In the genomic region with DNA sequence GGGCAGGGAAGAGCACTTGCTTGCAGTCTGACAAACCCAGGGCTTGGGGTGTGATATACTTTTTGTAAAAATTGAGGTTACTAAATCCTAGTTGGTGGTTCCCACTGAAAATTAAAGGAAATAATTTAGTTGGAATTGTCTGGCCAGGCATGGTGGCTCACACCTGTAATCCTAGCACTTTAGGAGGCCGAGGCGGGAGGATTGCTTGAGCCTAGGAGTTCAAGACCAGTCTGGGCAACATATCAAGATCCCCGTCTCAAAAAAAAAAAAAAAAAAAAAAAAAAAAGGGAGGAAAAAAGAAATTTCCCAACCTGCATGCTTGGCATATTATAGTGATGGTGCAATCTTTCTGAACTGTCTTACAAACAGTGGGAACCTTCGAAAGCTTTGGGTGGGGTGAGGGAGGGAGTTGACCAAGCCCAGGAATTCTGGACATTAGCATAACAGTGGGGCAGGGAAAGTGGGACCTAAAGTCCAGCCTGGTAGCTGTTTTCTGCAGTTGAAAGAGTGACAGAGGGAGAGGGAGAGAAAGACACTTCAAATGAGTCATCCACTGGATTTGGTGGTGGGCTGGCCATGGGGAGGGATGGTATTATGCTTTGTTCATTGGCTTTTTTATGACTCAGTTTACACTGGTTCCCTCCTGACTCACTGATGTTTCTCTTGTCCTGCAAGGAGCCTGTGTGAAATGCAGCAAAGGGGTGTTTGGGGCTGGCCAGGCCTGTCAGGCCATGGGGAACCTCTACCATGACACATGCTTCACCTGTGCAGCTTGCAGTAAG, we compare ENCODE assay signal across 12 cellular contexts. TPM values are rescaled to one million over a fixed set of nuclear protein-coding genes. Genes with fewer than 3 reads are reported as not detected.
DNase-seq lines count a peak whose midpoint lies in the region; ATAC-seq and TF ChIP-seq lines count a peak whose summit lies in the region.
"Had no signal": no experiment of that assay in that cellular context is flagged by ENCODE, and none has a peak within 500 bp of the region (broad histone marks: within the 10 kb centered on the region; RNA-seq: fewer than 3 reads in every experiment).

No MANE protein-coding gene starts in this region.

- TF ChIP-seq POLR2A in heart left ventricle (IDR thresholded peaks at IDR 0.05) = no peak

- in situ Hi-C loops in astrocyte of the cerebellum (cut with HindIII; ENCODE audit: low sequenced_read_pairs) = no loop called here

- intact Hi-C loops in left cardiac atrium (cut with DNase I) (no loop called here), heart left ventricle (cut with DNase I) (no loop called here), upper lobe of right lung (cut with DNase I) (no loop called here)

- H3K4me3 ChIP-seq in heart left ventricle = no peak overlapping the region
- H3K4me3 ChIP-seq in astrocyte of the cerebellum (ENCODE audit: low read depth, low read length) = no peak overlapping the region
- H3K4me3 ChIP-seq in iPS-20b (ENCODE audit: low read length) = peak overlapping the region; percentile 31; the same call in 1 of the 2 replicates
- no peak overlapping the region for H3K4me3 ChIP-seq in upper lobe of right lung

- H3K36me3 ChIP-seq in heart left ventricle (peaks cover 0 to 28% (median 14%) of the 10 kb centered on the region in 9 donors), iPS-20b (ENCODE audit: insufficient read depth, low read depth, low read length) (peaks cover 10% of the 10 kb centered on the region), upper lobe of right lung (peaks cover 20% of the 10 kb centered on the region)
- H3K36me3 ChIP-seq: BE2C had no signal

- DNase-seq in left cardiac atrium = no peak
- no peak for DNase-seq in heart left ventricle
- peak; percentile 60 for DNase-seq in astrocyte of the cerebellum (ENCODE audit: low read depth)
- DNase-seq in upper lobe of right lung = no peak
- no peak for DNase-seq in NCI-H510A (lab: John Stamatoyannopoulos, UW)
- DNase-seq in activated T-cell treated with anti-CD3 and anti-CD28 coated beads for 4 hours = no peak
- DNase-seq: activated CD8-positive, alpha-beta memory T cell treated with anti-CD3 and anti-CD28 coated beads, Interleukin-2, amount 10 ng/mL, durations not matched to agents 7 days and 5 days; BE2C; NCI-H1048; Right ventricle myocardium superior had no signal

- TF ChIP-seq CTCF in heart left ventricle (IDR thresholded peaks at IDR 0.05) = no peak
- TF ChIP-seq CTCF in astrocyte of the cerebellum (IDR thresholded peaks at IDR 0.05; ENCODE audit: low read depth, low read length, missing control alignments) = no peak
- no peak for TF ChIP-seq CTCF in upper lobe of right lung (IDR thresholded peaks at IDR 0.05)

- H3K9me3 ChIP-seq in heart left ventricle (no peaks in the 10 kb centered on the region), iPS-20b (ENCODE audit: insufficient read depth, low read depth, low read length) (no peaks in the 10 kb centered on the region), upper lobe of right lung (no peaks in the 10 kb centered on the region)
- H3K9me3 ChIP-seq: BE2C had no signal

- H3K27ac ChIP-seq in heart left ventricle (no peak overlapping the region), iPS-20b (ENCODE audit: low read length) (peak overlapping the region; percentile 12), upper lobe of right lung (peak overlapping the region; percentile 30)

- 81 to 90% (median 84%) methylated on average over 4 of the region's 4 CpGs for WGBS in heart left ventricle, 4 donors

- peak overlapping the region; percentile 66; the same call in 1 of the 2 replicates for H3K9ac ChIP-seq in iPS-20b (ENCODE audit: low read depth, low read length)

- no peaks in the 10 kb centered on the region for H3K27me3 ChIP-seq in heart left ventricle
- H3K27me3 ChIP-seq in iPS-20b (ENCODE audit: insufficient read depth, low read length) = no peaks in the 10 kb centered on the region
- H3K27me3 ChIP-seq in upper lobe of right lung = no peaks in the 10 kb centered on the region
- H3K27me3 ChIP-seq: BE2C had no signal

- ATAC-seq in left cardiac atrium (peak; percentile 44 to 81), heart left ventricle (no peak), upper lobe of right lung (peak; percentile 78), HG02840 (IDR thresholded peaks at IDR 0.05; ENCODE audit: low FRiP score, unreplicated experiment) (no peak)
- ATAC-seq: activated CD8-positive, alpha-beta memory T cell treated with anti-CD3 and anti-CD28 coated beads, Interleukin-2, amount 10 ng/mL, durations not matched to agents 7 days and 5 days had no signal

- H3K4me1 ChIP-seq in heart left ventricle (peaks cover 0 to 36% (median 14%) of the 10 kb centered on the region in 12 donors), iPS-20b (ENCODE audit: insufficient read depth, low read length) (peaks cover 19% of the 10 kb centered on the region), upper lobe of right lung (peaks cover 30% of the 10 kb centered on the region)
- H3K4me1 ChIP-seq: BE2C had no signal

RNA-seq across cellular contexts. Expression of a gene that starts 41.1 kb away (rescaled TPM):
- total RNA-seq in left cardiac atrium (10 to 100 TPM; 20.5 to 22.8 TPM), heart left ventricle (10 to 100 TPM; 24.8 to 42.8 (median 32.9) TPM), upper lobe of right lung (103 TPM)
- polyA plus RNA-seq in heart left ventricle = 10 to 100 TPM; 14.4 to 17.7 TPM

RNA-seq across cellular contexts. Expression of a gene that starts 53.5 kb away (rescaled TPM):
- total RNA-seq in left cardiac atrium (10 to 100 TPM; 26.9 to 32.1 TPM), heart left ventricle (10 to 100 TPM; 12.6 to 35.3 (median 22.3) TPM), upper lobe of right lung (77.1 TPM)
- 10 to 100 TPM; 15.1 to 25.7 TPM for polyA plus RNA-seq in heart left ventricle

Comparison
In these comparisons a context has a peak if more than half of its experiments do, and no peak if none do; other contexts are left out.
1. ATAC-seq: peak in left cardiac atrium (2 of 2) and upper lobe of right lung (single experiment); none in heart left ventricle (0 of 4) and HG02840 (single experiment).
2. H3K27ac ChIP-seq: peak in iPS-20b (single experiment) and upper lobe of right lung (single experiment); none in heart left ventricle (0 of 12).